Comparison of ENCODE assay signal across 28 cellular contexts in the genomic region with DNA sequence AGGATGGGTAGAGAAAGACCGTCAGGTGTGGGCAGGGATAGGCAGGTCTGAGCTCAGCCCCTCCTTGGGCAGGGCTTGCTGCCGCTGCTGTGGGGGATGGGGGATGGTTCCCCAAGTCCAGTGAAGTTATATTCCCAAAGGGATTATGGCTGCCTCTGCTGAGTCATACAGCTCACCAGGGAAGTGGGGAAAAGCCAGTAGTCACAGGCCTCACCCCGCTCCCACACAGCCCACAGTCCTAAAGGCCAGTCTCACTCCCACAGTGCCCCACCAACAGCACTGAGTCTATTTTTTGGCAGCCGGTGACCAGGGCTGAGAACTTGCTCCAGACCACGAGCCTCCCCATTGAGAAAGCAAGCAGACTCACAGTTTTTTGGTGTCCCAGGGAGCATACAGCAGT.
A peak's percentile ranks its signal among the peaks of the same experiment; 100 is the strongest.
DNase-seq lines count a peak whose midpoint lies in the region; ATAC-seq and TF ChIP-seq lines count a peak whose summit lies in the region.
"Had no signal": no experiment of that assay in that cellular context is flagged by ENCODE, and none has a peak within 500 bp of the region (broad histone marks: within the 10 kb centered on the region; RNA-seq: fewer than 3 reads in every experiment).

No MANE protein-coding gene starts in this region.

- 0 out of 2 replicates have a peak overlapping the region, but pooled peaks have one; percentile 1 for H2BK20ac ChIP-seq in IMR-90 (ENCODE audit: low read depth, low read length)

- intact Hi-C loops in IMR-90 (cut with micrococcal nuclease) (no loop called here), mammary epithelial cell (cut with micrococcal nuclease) (no loop called here), gastrocnemius medialis (cut with DNase I; ENCODE audit: low total_unique reads) (no loop called here), sigmoid colon (cut with DNase I) (no loop called here)

- H3K4ac ChIP-seq in IMR-90 (ENCODE audit: low read depth, low read length) = peak overlapping the region; percentile 20; the same call in 1 of the 2 replicates

- POLR2A ChIA-PET in IMR-90 (lab: Charles Lee; ENCODE audit: unreplicated experiment) = no interaction called here

- no peak overlapping the region for H2AK9ac ChIP-seq in IMR-90 (replicated peaks; ENCODE audit: low read depth, low read length, poor library complexity)

- CTCF ChIA-PET in IMR-90 (lab: Yijun Ruan, JAX) (no interaction called here), mammary epithelial cell (lab: Charles Lee; ENCODE audit: low non-redundant PET) (no interaction called here)

- WGBS in IMR-90 (ENCODE audit: extremely low coverage in 2 of 2, insufficient read length in 1 of 2), 2 experiments = 87% methylated on average over 3 of the region's 5 CpGs; no CpG with 5 or more reads in 1 of the 2 experiments
- WGBS in mammary epithelial cell (ENCODE audit: low coverage, missing lambda C conversion rate) = 88% methylated on average over 4 of the region's 5 CpGs
- 89 to 93% methylated on average over 5 of the region's 5 CpGs for WGBS in sigmoid colon, 2 donors

- in situ Hi-C loops in IMR-90 (cut with MboI; ENCODE audit: low sequenced_read_pairs) (no loop called here), mammary epithelial cell (cut with MboI; ENCODE audit: low sequenced_read_pairs in 2 of 2) (no loop called here), gastrocnemius medialis (cut with MboI; ENCODE audit: low sequenced_read_pairs in 4 of 4) (no loop called here)

- H3K36me3 ChIP-seq in ACC112 (ENCODE audit: insufficient read depth, low read length) (no peaks in the 10 kb centered on the region), IMR-90 (ENCODE audit: control insufficient read depth, insufficient read depth, low read length) (no peaks in the 10 kb centered on the region), mammary epithelial cell (ENCODE audit: insufficient read depth, low read length) (no peaks in the 10 kb centered on the region), gastrocnemius medialis (no peaks in the 10 kb centered on the region), sigmoid colon (no peaks in the 10 kb centered on the region)
- H3K36me3 ChIP-seq: heart right ventricle, lower lobe of right lung, ovary, thoracic aorta, vagina had no signal

- H3K18ac ChIP-seq in IMR-90 (ENCODE audit: low read depth, low read length) = no peak overlapping the region

- H3K4me1 ChIP-seq in ACC112 (ENCODE audit: control insufficient read depth, insufficient read depth, low read length, unreplicated experiment) = peaks cover 18% of the 10 kb centered on the region
- H3K4me1 ChIP-seq in IMR-90 (ENCODE audit: control insufficient read depth, insufficient read depth, low read length) = peaks cover 7% of the 10 kb centered on the region
- H3K4me1 ChIP-seq in mammary epithelial cell (ENCODE audit: insufficient read depth, low read length) = peaks cover 32% of the 10 kb centered on the region
- H3K4me1 ChIP-seq in gastrocnemius medialis = no peaks in the 10 kb centered on the region
- H3K4me1 ChIP-seq in sigmoid colon = peaks cover 0 to 4% (median under 1%) of the 10 kb centered on the region in 4 donors
- H3K4me1 ChIP-seq: lower lobe of right lung, vagina had no signal

- no peak overlapping the region for H3K23ac ChIP-seq in IMR-90 (ENCODE audit: low read depth, low read length)

- no peak for TF ChIP-seq EP300 in sigmoid colon (IDR thresholded peaks at IDR 0.05)

- peak; percentile 27 for DNase-seq in IMR-90
- no peak for DNase-seq in mammary epithelial cell
- peak; percentile 6 for DNase-seq in iris pigment epithelial cell (ENCODE audit: low read depth)
- DNase-seq in NCI-H2171 treated with DMSO at 0.1 percent for 48 hours (lab: John Stamatoyannopoulos, UW) = no peak
- no peak for DNase-seq in NCI-H1417 treated with DMSO at 0.1 percent for 48 hours (lab: John Stamatoyannopoulos, UW)
- DNase-seq in gastrocnemius medialis = no peak
- no peak for DNase-seq in sigmoid colon
- DNase-seq: activated CD4-positive, alpha-beta memory T cell treated with anti-CD3 and anti-CD28 coated beads, Interleukin-2, amount 10 ng/mL, durations not matched to agents 7 days and 5 days; activated CD8-positive, alpha-beta memory T cell treated with anti-CD3 and anti-CD28 coated beads, Interleukin-2, amount 50 U/mL, for 4 hours; activated naive CD4-positive, alpha-beta T cell treated with anti-CD3 and anti-CD28 coated beads for 36 hours; AML-193; CD4-positive, CD25-positive, alpha-beta regulatory T cell; DND-41; effector CD4-positive, alpha-beta T cell; foreskin melanocyte; heart right ventricle; KG1; lower lobe of right lung; NCI-H1436 treated with DMSO at 0.1 percent for 48 hours; NCI-H2081 treated with DMSO at 0.1 percent for 48 hours; NCI-H345; ovary; SHP77; stimulated activated naive CD8-positive, alpha-beta T cell treated with anti-CD3 and anti-CD28 coated beads, Interleukin-15, Interleukin-2, amounts not matched to agents 100 U/mL and 50 U/mL, for 24 hours had no signal

- H2BK5ac ChIP-seq in IMR-90 (ENCODE audit: low read depth, low read length, poor library complexity, severe bottlenecking) = peak overlapping the region; percentile 26

- peaks cover 6% of the 10 kb centered on the region for H3K9me1 ChIP-seq in IMR-90 (ENCODE audit: insufficient read depth, low read length)

- H2BK15ac ChIP-seq in IMR-90 (ENCODE audit: low read depth, low read length) = no peak overlapping the region; the same call in 2 of the 3 replicates

- H3K14ac ChIP-seq in IMR-90 (replicated peaks; ENCODE audit: low read depth, low read length) = 0 out of 2 replicates have a peak overlapping the region, but pooled peaks have one; percentile 11

- H3K9me3 ChIP-seq in IMR-90 (ENCODE audit: control insufficient read depth, insufficient read depth, low read length) (no peaks in the 10 kb centered on the region), mammary epithelial cell (replicated peaks; ENCODE audit: insufficient read depth, low read length) (no peaks in the 10 kb centered on the region), gastrocnemius medialis (peaks cover 0 to 5% (median 0%) of the 10 kb centered on the region in 3 donors), sigmoid colon (no peaks in the 10 kb centered on the region)
- H3K9me3 ChIP-seq: lower lobe of right lung, ovary, vagina had no signal

- peak overlapping the region; percentile 26 for H2BK120ac ChIP-seq in IMR-90 (ENCODE audit: low read depth, low read length)

- H4K20me1 ChIP-seq in IMR-90 (ENCODE audit: insufficient read depth, low read length) (no peaks in the 10 kb centered on the region), mammary epithelial cell (ENCODE audit: insufficient read depth, low read length) (no peaks in the 10 kb centered on the region)

- H3K27me3 ChIP-seq in ACC112 (ENCODE audit: insufficient read depth, low read length) (no peaks in the 10 kb centered on the region), IMR-90 (ENCODE audit: control insufficient read depth, insufficient read depth, low read length) (no peaks in the 10 kb centered on the region), mammary epithelial cell (ENCODE audit: insufficient read depth, low read length) (no peaks in the 10 kb centered on the region), gastrocnemius medialis (no peaks in the 10 kb centered on the region), sigmoid colon (no peaks in the 10 kb centered on the region)
- H3K27me3 ChIP-seq: heart right ventricle, ovary, vagina had no signal

- H3K4me3 ChIP-seq in ACC112 (ENCODE audit: low read depth, low read length) (no peak overlapping the region), IMR-90 (ENCODE audit: insufficient read depth, low read depth, low read length) (no peak overlapping the region), mammary epithelial cell (replicated peaks in 1 of 3; ENCODE audit: insufficient read depth in 1 of 3, low read depth in 2 of 3, low read length in 3 of 3) (no peak overlapping the region), gastrocnemius medialis (no peak overlapping the region), sigmoid colon (no peak overlapping the region)
- H3K4me3 ChIP-seq: heart right ventricle, lower lobe of right lung, ovary, skin epidermis, thoracic aorta, vagina had no signal

- no peak overlapping the region for H3K56ac ChIP-seq in IMR-90 (ENCODE audit: extremely low read depth, insufficient read depth, low read length)

- TF ChIP-seq POLR2A in IMR-90 (IDR thresholded peaks at IDR 0.05; ENCODE audit: low read depth, low read length) = no peak
- no peak for TF ChIP-seq POLR2A in gastrocnemius medialis (IDR thresholded peaks at IDR 0.05)
- no peak for TF ChIP-seq POLR2A in sigmoid colon (IDR thresholded peaks at IDR 0.05)

- H4K5ac ChIP-seq in IMR-90 (ENCODE audit: low read depth, low read length) = no peak overlapping the region

- TF ChIP-seq CTCF in IMR-90 (conservative IDR thresholded peaks at IDR 0.05; ENCODE audit: low read depth, low read length) (no peak), mammary epithelial cell (conservative IDR thresholded peaks at IDR 0.05 in 1 of 2, IDR thresholded peaks at IDR 0.05 in 1 of 2; ENCODE audit: extremely low read depth in 1 of 2, insufficient read depth in 1 of 2, low read depth in 1 of 2, low read length in 2 of 2) (no peak), gastrocnemius medialis (IDR thresholded peaks at IDR 0.05 in 4 of 5, conservative IDR thresholded peaks at IDR 0.05 in 1 of 5) (no peak), sigmoid colon (IDR thresholded peaks at IDR 0.05) (no peak)

- BruUV-seq in IMR-90 (replicated peaks; lab: Mats Ljungman, UMichigan) (no TSS peak), mammary epithelial cell (replicated peaks; lab: Mats Ljungman, UMichigan) (no TSS peak)

- TF ChIP-seq RAD21 in IMR-90 (IDR thresholded peaks at IDR 0.05; ENCODE audit: low read length) = no peak

- no peaks in the 10 kb centered on the region for H3K79me1 ChIP-seq in IMR-90 (ENCODE audit: low read depth in 1 of 2, low read length in 2 of 2)

- dilution Hi-C loops in IMR-90 (cut with HindIII; ENCODE audit: low sequenced_read_pairs, unreplicated experiment) (no loop called here), mammary epithelial cell (cut with HindIII; ENCODE audit: low sequenced_read_pairs) (no loop called here)

- H3K79me2 ChIP-seq in ACC112 (ENCODE audit: control insufficient read depth, insufficient read depth, low read length, unreplicated experiment) (no peaks in the 10 kb centered on the region), mammary epithelial cell (ENCODE audit: insufficient read depth, low read length) (no peaks in the 10 kb centered on the region)

- H3K4me2 ChIP-seq in IMR-90 (ENCODE audit: low read depth, low read length) (no peak overlapping the region), mammary epithelial cell (ENCODE audit: insufficient read depth, low read depth, low read length) (no peak overlapping the region)

- H4K8ac ChIP-seq in IMR-90 (ENCODE audit: low read depth in 2 of 2, low read length in 2 of 2) = peak overlapping the region in 1 of 2 experiments; percentile 49; a peak in 1 of 4 replicates

- ATAC-seq in IMR-90 (ENCODE audit: low read depth) (no peak), gastrocnemius medialis (no peak)
- ATAC-seq: heart right ventricle; lower lobe of right lung; stimulated activated naive CD8-positive, alpha-beta T cell treated with anti-CD3 and anti-CD28 coated beads, Interleukin-15, Interleukin-2, amounts not matched to agents 100 U/mL and 50 U/mL, for 24 hours had no signal

- H3K27ac ChIP-seq in ACC112 (ENCODE audit: low read depth, low read length) (no peak overlapping the region), IMR-90 (ENCODE audit: insufficient read depth, low read length) (no peak overlapping the region), mammary epithelial cell (ENCODE audit: insufficient read depth, low read depth, low read length) (no peak overlapping the region), gastrocnemius medialis (no peak overlapping the region), sigmoid colon (no peak overlapping the region)
- H3K27ac ChIP-seq: heart right ventricle, lower lobe of right lung, ovary, skin epidermis, thoracic aorta, vagina had no signal

- no peak overlapping the region for H4K91ac ChIP-seq in IMR-90 (ENCODE audit: insufficient read depth, low read depth, low read length)

- H2AFZ ChIP-seq in ACC112 (ENCODE audit: low read length, unreplicated experiment) (peak overlapping the region; percentile 58), IMR-90 (replicated peaks; ENCODE audit: low read length, poor library complexity) (no peak overlapping the region), mammary epithelial cell (ENCODE audit: low read depth, low read length) (peak overlapping the region; percentile 73)

- H2AK5ac ChIP-seq in IMR-90 (ENCODE audit: low read depth, low read length) = 0 out of 2 replicates have a peak overlapping the region, but pooled peaks have one; percentile 24

- no peak overlapping the region for H3K9ac ChIP-seq in IMR-90 (ENCODE audit: low read depth, low read length)
- no peak overlapping the region for H3K9ac ChIP-seq in mammary epithelial cell (ENCODE audit: insufficient read depth, low read length)

Comparison
In these comparisons a context has a peak if more than half of its experiments do, and no peak if none do; other contexts are left out.
1. DNase-seq: peak in IMR-90 (single experiment) and iris pigment epithelial cell (single experiment); none in mammary epithelial cell (single experiment), NCI-H2171 treated with DMSO at 0.1 percent for 48 hours (single experiment), NCI-H1417 treated with DMSO at 0.1 percent for 48 hours (single experiment), gastrocnemius medialis (0 of 2) and sigmoid colon (single experiment).